10 cellular contexts compared by ENCODE assay signal in genomic region chr3:125280966-125281365, GRCh38.
DNase-seq lines count a peak whose midpoint lies in the region; TF ChIP-seq lines count a peak whose summit lies in the region.
"Had no signal": no experiment of that assay in that cellular context is flagged by ENCODE, and none has a peak within 500 bp of the region (broad histone marks: within the 10 kb centered on the region; RNA-seq: fewer than 3 reads in every experiment).

No MANE protein-coding gene starts in this region.

- H3K9me3 Mint-ChIP-seq in MCF 10A (ENCODE audit: unreplicated experiment) = no peaks in the 10 kb centered on the region
- H3K9me3 Mint-ChIP-seq: dendritic cell treated with granulocyte-macrophage colony-stimulating factor and Interleukin-4, amounts not matched to agents 40 ng/mL and 50 ng/mL, for 4 days had no signal

- H3K27ac ChIP-seq in breast epithelium (no peak overlapping the region), esophagus muscularis mucosa (replicated peaks in 1 of 4) (no peak overlapping the region)

- peaks cover 16% of the 10 kb centered on the region for H3K36me3 Mint-ChIP-seq in MCF 10A (ENCODE audit: insufficient read depth, unreplicated experiment)

- TF ChIP-seq POLR2A in breast epithelium (IDR thresholded peaks at IDR 0.05) (no peak), esophagus muscularis mucosa (IDR thresholded peaks at IDR 0.05; ENCODE audit: low read depth) (no peak)

- no TSS peak for BruUV-seq in MCF 10A (replicated peaks; lab: Mats Ljungman, UMichigan)

- peak overlapping the region; percentile 43 for H3K27ac Mint-ChIP-seq in MCF 10A (ENCODE audit: low read depth, unreplicated experiment)
- H3K27ac Mint-ChIP-seq: dendritic cell treated with granulocyte-macrophage colony-stimulating factor and Interleukin-4, amounts not matched to agents 40 ng/mL and 50 ng/mL, for 4 days had no signal

- H3K27me3 ChIP-seq in breast epithelium (no peaks in the 10 kb centered on the region), esophagus muscularis mucosa (no peaks in the 10 kb centered on the region)

- DNase-seq in MCF 10A (ENCODE audit: unreplicated experiment) (peak; percentile 70), breast epithelium (ENCODE audit: low spot score in 2 of 2) (no peak), OCI-M1 (lab: John Stamatoyannopoulos, UW) (peak; percentile 30), fibroblast of the aortic adventitia (ENCODE audit: low read depth) (peak; percentile 57), NCI-H2227 (lab: John Stamatoyannopoulos, UW; ENCODE audit: unreplicated experiment) (no peak), OCI-M2 (lab: John Stamatoyannopoulos, UW; ENCODE audit: unreplicated experiment) (no peak), esophagus muscularis mucosa (ENCODE audit: extremely low spot score) (no peak), activated T-cell treated with anti-CD3 and anti-CD28 coated beads for 4 hours (no peak)
- DNase-seq: NCI-H510A treated with DMSO at 0.1 percent for 48 hours had no signal

- POLR2A ChIA-PET in MCF 10A (lab: Yijun Ruan, JAX) = interaction anchor here (0.6 kb wide), 1 partner anchor 119 kb away, joined by 3 read pairs; no protein-coding TSS in a partner anchor

- intact Hi-C loops in MCF 10A (cut with micrococcal nuclease) (no loop called here), breast epithelium (cut with DNase I; ENCODE audit: low total_unique reads) (no loop called here), esophagus muscularis mucosa (cut with DNase I) (no loop called here)

- TF ChIP-seq CTCF in MCF 10A (IDR thresholded peaks at IDR 0.05; ENCODE audit: unreplicated experiment) (no peak), breast epithelium (IDR thresholded peaks at IDR 0.05) (no peak), fibroblast of the aortic adventitia (IDR thresholded peaks at IDR 0.05; ENCODE audit: insufficient read depth, low read length) (no peak), esophagus muscularis mucosa (IDR thresholded peaks at IDR 0.05) (no peak)

- no peak overlapping the region for H3K4me3 Mint-ChIP-seq in MCF 10A (ENCODE audit: unreplicated experiment)
- H3K4me3 Mint-ChIP-seq: dendritic cell treated with granulocyte-macrophage colony-stimulating factor and Interleukin-4, amounts not matched to agents 40 ng/mL and 50 ng/mL, for 4 days had no signal

- H3K36me3 ChIP-seq in breast epithelium (no peaks in the 10 kb centered on the region), esophagus muscularis mucosa (peaks cover 0 to 15% (median 0%) of the 10 kb centered on the region in 4 donors)

- CTCF ChIA-PET in MCF 10A (lab: Yijun Ruan, JAX) = no interaction called here

- no peak overlapping the region for H3K4me3 ChIP-seq in breast epithelium
- H3K4me3 ChIP-seq in fibroblast of the aortic adventitia (ENCODE audit: low read depth, low read length) = no peak overlapping the region
- H3K4me3 ChIP-seq in esophagus muscularis mucosa = no peak overlapping the region

- WGBS in esophagus muscularis mucosa = 100% methylated on average over 1 of the region's 1 CpG

- H3K4me1 ChIP-seq in breast epithelium (no peaks in the 10 kb centered on the region), esophagus muscularis mucosa (peaks cover 5 to 20% (median 13%) of the 10 kb centered on the region in 4 donors)

- TF ChIP-seq EP300 in esophagus muscularis mucosa (IDR thresholded peaks at IDR 0.05) = no peak

- H3K9me3 ChIP-seq in breast epithelium (no peaks in the 10 kb centered on the region), esophagus muscularis mucosa (no peaks in the 10 kb centered on the region)

- H3K4me1 Mint-ChIP-seq in MCF 10A (ENCODE audit: insufficient read depth, unreplicated experiment) = peaks cover 11% of the 10 kb centered on the region

- H3K27me3 Mint-ChIP-seq in MCF 10A (ENCODE audit: insufficient read depth, unreplicated experiment) = no peaks in the 10 kb centered on the region
- H3K27me3 Mint-ChIP-seq: dendritic cell treated with granulocyte-macrophage colony-stimulating factor and Interleukin-4, amounts not matched to agents 40 ng/mL and 50 ng/mL, for 4 days had no signal

Comparison
In these comparisons a context has a peak if more than half of its experiments do, and no peak if none do; other contexts are left out.
1. DNase-seq: peak in MCF 10A (single experiment), OCI-M1 (single experiment) and fibroblast of the aortic adventitia (single experiment); none in breast epithelium (0 of 2), NCI-H2227 (single experiment), OCI-M2 (single experiment), esophagus muscularis mucosa (single experiment) and activated T-cell treated with anti-CD3 and anti-CD28 coated beads for 4 hours (single experiment).